8 cellular contexts compared by ENCODE assay signal in genomic region chr6:81752084-81752968, GRCh38. TPM values are rescaled to one million over a fixed set of nuclear protein-coding genes. Genes with fewer than 3 reads are reported as not detected.
A peak's percentile ranks its signal among the peaks of the same experiment; 100 is the strongest.
DNase-seq lines count a peak whose midpoint lies in the region; ATAC-seq and TF ChIP-seq lines count a peak whose summit lies in the region.

Gene TENT5A (minus strand): TSS chr6:81752681. CDS start chr6:81752141, 540 bp downstream.

- TF ChIP-seq CTCF in chondrocyte (IDR thresholded peaks at IDR 0.05): peak; percentile 64

- H3K79me2 ChIP-seq in ACC112 (ENCODE audit: control insufficient read depth, insufficient read depth, low read length, unreplicated experiment): peaks cover 47% of the 10 kb centered on the region

- H3K27me3 ChIP-seq in ACC112 (ENCODE audit: insufficient read depth, low read length) (no peaks in the 10 kb centered on the region), layer of hippocampus (ENCODE audit: control insufficient read depth, insufficient read depth, low read length) (no peaks in the 10 kb centered on the region)

- H3K4me1 ChIP-seq in ACC112 (ENCODE audit: control insufficient read depth, insufficient read depth, low read length, unreplicated experiment): peaks cover 20% of the 10 kb centered on the region

- H3K4me1 Mint-ChIP-seq in chondrocyte (ENCODE audit: low read depth): peaks cover 38% of the 10 kb centered on the region

- no peaks in the 10 kb centered on the region for H3K9me3 Mint-ChIP-seq in chondrocyte (ENCODE audit: low read depth)

- peak; percentile 88 for DNase-seq in NCI-H345 treated with DMSO at 0.1 percent for 48 hours (lab: John Stamatoyannopoulos, UW; ENCODE audit: unreplicated experiment)
- DNase-seq in activated CD4-positive, alpha-beta T cell treated with anti-CD3 and anti-CD28 coated beads for 4 hours: peak; percentile 81 to 84
- DNase-seq in chondrocyte (ENCODE audit: low spot score): peak; percentile 97
- peak; percentile 46 to 69 (median 62) for DNase-seq in stimulated activated CD4-positive, alpha-beta T cell treated with anti-CD3 and anti-CD28 coated beads, Interleukin-1b, Interleukin-23, amount 100 ng/mL, for 24 hours (ENCODE audit: low read depth in 4 of 4, low spot score in 1 of 4)

- H3K4me3 ChIP-seq in ACC112 (ENCODE audit: low read depth, low read length): peak within 1 kb of the TSS; percentile 99

- H3K27me3 Mint-ChIP-seq in chondrocyte (ENCODE audit: low read depth): no peaks in the 10 kb centered on the region

- H3K4me3 Mint-ChIP-seq in chondrocyte (ENCODE audit: unreplicated experiment): peak within 1 kb of the TSS; percentile 86

- ATAC-seq in GM18870 (IDR thresholded peaks at IDR 0.05; ENCODE audit: unreplicated experiment) (peak; percentile 56), HG03097 (IDR thresholded peaks at IDR 0.05; ENCODE audit: low FRiP score, unreplicated experiment) (peak; percentile 75)

- H2AFZ ChIP-seq in ACC112 (ENCODE audit: low read length, unreplicated experiment): peak within 1 kb of the TSS; percentile 64

- peaks cover 27% of the 10 kb centered on the region for H3K36me3 ChIP-seq in ACC112 (ENCODE audit: insufficient read depth, low read length)

- H3K27ac ChIP-seq in ACC112 (ENCODE audit: low read depth, low read length): peak within 1 kb of the TSS; percentile 96
- peak within 1 kb of the TSS; percentile 97 for H3K27ac ChIP-seq in layer of hippocampus (ENCODE audit: low read depth, low read length)

- H3K27ac Mint-ChIP-seq in chondrocyte (ENCODE audit: unreplicated experiment): peak within 1 kb of the TSS; percentile 99

- H3K36me3 Mint-ChIP-seq in chondrocyte (ENCODE audit: low read depth): peaks cover 21% of the 10 kb centered on the region

RNA-seq across cellular contexts. Expression of gene TENT5A, which starts in this region (rescaled TPM):
- 25.8 to 57.9 TPM (median 27.9 TPM) in 3 replicates for total RNA-seq in chondrocyte

Comparison
In these comparisons a context has a peak if more than half of its experiments do, and no peak if none do; other contexts are left out.
1. Peak in every context shown above with its lines: DNase-seq, ATAC-seq, H3K4me3 ChIP-seq and H3K27ac ChIP-seq.